25 cellular contexts compared by ENCODE assay signal in the genomic region with DNA sequence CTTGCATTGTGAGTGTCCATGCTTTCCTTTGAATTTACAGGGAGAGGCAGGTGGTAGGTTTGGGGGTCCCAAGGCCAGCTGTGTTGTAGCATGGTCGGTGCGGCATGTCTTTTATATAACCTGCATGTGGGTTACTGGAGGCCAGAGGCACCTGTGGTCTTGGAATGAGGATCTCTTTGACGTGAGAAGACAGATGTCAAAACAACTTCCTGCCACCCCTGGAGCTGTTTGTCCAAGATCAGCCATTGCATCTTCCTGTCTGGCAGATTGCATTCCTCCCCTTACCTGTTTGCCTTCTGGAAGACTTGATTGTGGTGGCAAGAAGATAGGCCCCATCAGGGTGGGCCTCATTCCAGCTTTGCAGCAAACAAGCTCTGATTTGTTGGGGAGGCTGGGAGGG.
DNase-seq lines count a peak whose midpoint lies in the region; ATAC-seq and TF ChIP-seq lines count a peak whose summit lies in the region.
"Had no signal": no experiment of that assay in that cellular context is flagged by ENCODE, and none has a peak within 500 bp of the region (broad histone marks: within the 10 kb centered on the region; RNA-seq: fewer than 3 reads in every experiment).

No MANE protein-coding gene starts in this region.

- H3F3A ChIP-seq in neural progenitor cell (ENCODE audit: low read depth), result peaks cover 4% of the 10 kb centered on the region

- no peak overlapping the region for H4K91ac ChIP-seq in H9 (ENCODE audit: insufficient read length, low read depth, low read length)

- WGBS in H9 (ENCODE audit: extremely low coverage, insufficient read length, low lambda C conversion rate), result no CpG with 5 or more reads among the region's 3 CpGs
- WGBS in gastroesophageal sphincter (ENCODE audit: low coverage in 1 of 2), 2 donors, result 94 to 100% methylated on average over 2 to 3 of the region's 3 CpGs

- no peak overlapping the region; the same call in 1 of the 2 replicates for H3K14ac ChIP-seq in H9 (ENCODE audit: insufficient read depth, low read length)

- H3K9ac ChIP-seq in neural progenitor cell, result no peak overlapping the region
- H3K9ac ChIP-seq in H9 (ENCODE audit: extremely low read depth, insufficient read length, low read length), result no peak overlapping the region
- H3K9ac ChIP-seq: GM23248 had no signal

- H3K4me2 ChIP-seq in neural progenitor cell (no peak overlapping the region), H9 (ENCODE audit: insufficient read depth, insufficient read length, low read length) (no peak overlapping the region)
- H3K4me2 ChIP-seq: PC-9 had no signal

- no peak overlapping the region for H2BK12ac ChIP-seq in H9 (ENCODE audit: insufficient read length, low read depth, low read length)

- no peaks in the 10 kb centered on the region for H3K9me3 ChIP-seq in CD8-positive, alpha-beta T cell (ENCODE audit: low read length)
- H3K9me3 ChIP-seq in KOPT-K1 (ENCODE audit: insufficient read depth, low read length, poor library complexity, severe bottlenecking), result no peaks in the 10 kb centered on the region
- H3K9me3 ChIP-seq in neural progenitor cell (ENCODE audit: low read depth), result no peaks in the 10 kb centered on the region
- no peaks in the 10 kb centered on the region for H3K9me3 ChIP-seq in H9 (ENCODE audit: control insufficient read depth, low read depth, low read length)
- H3K9me3 ChIP-seq in gastroesophageal sphincter, result no peaks in the 10 kb centered on the region
- no peaks in the 10 kb centered on the region for H3K9me3 ChIP-seq in Peyer's patch
- H3K9me3 ChIP-seq: HAP-1, MG63 had no signal

- no peak for TF ChIP-seq EP300 in gastroesophageal sphincter (IDR thresholded peaks at IDR 0.05)

- no peak overlapping the region for H3K23ac ChIP-seq in H9 (ENCODE audit: insufficient read length, low read depth, low read length)

- no peak overlapping the region for H3K27ac ChIP-seq in CD8-positive, alpha-beta T cell (ENCODE audit: low read depth, low read length)
- H3K27ac ChIP-seq in KOPT-K1 (ENCODE audit: low read depth, low read length, poor library complexity, severe bottlenecking) (peak overlapping the region; percentile 97), neural progenitor cell (no peak overlapping the region), H9 (ENCODE audit: insufficient read length, low read depth, low read length) (no peak overlapping the region), gastroesophageal sphincter (no peak overlapping the region), Peyer's patch (no peak overlapping the region)
- H3K27ac ChIP-seq: GM23248, PC-9 had no signal

- no peak overlapping the region for H3K18ac ChIP-seq in H9 (ENCODE audit: insufficient read length, low read depth, low read length)

- no peaks in the 10 kb centered on the region for H3K23me2 ChIP-seq in H9 (ENCODE audit: insufficient read length, low read depth, low read length, poor library complexity, severe bottlenecking)

- H2AFZ ChIP-seq in neural progenitor cell (replicated peaks) (no peak overlapping the region), H9 (ENCODE audit: low read length) (no peak overlapping the region)
- H2AFZ ChIP-seq: GM23248, PC-9 had no signal

- no peaks in the 10 kb centered on the region for H3K27me3 Mint-ChIP-seq in CD8-positive, alpha-beta T cell (ENCODE audit: low read depth)
- no peaks in the 10 kb centered on the region for H3K27me3 Mint-ChIP-seq in activated T-helper 17 cell treated with anti-CD3 and anti-CD28 coated beads, Interleukin-2, amount 50 U/mL, for 72 hours
- peaks cover 7% of the 10 kb centered on the region for H3K27me3 Mint-ChIP-seq in neural progenitor cell (ENCODE audit: insufficient read depth, low read depth)
- no peaks in the 10 kb centered on the region for H3K27me3 Mint-ChIP-seq in H9 (ENCODE audit: low read depth)
- H3K27me3 Mint-ChIP-seq: T-cell had no signal

- DNase-seq in CD8-positive, alpha-beta T cell, result no peak
- DNase-seq in neural progenitor cell (ENCODE audit: low spot score), result no peak
- DNase-seq in H9, result no peak
- no peak for DNase-seq in NCI-H1436 (lab: John Stamatoyannopoulos, UW)
- no peak for DNase-seq in Peyer's patch
- DNase-seq: DMS153; GM23248; HFFc6; IMR-90; Kasumi-1; MG63; NCI-H1105 treated with DMSO at 0.1 percent for 48 hours; NCI-H2029; NCI-H446; NCI-H524 treated with DMSO at 0.1 percent for 48 hours; NK-92 treated with Interleukin-12 subunit alpha and Interleukin-12 subunit beta, amount 100 ng/mL, for 24 hours; PC-9; RPMI8226; SHP77; T-cell had no signal

- no peak overlapping the region for H2BK15ac ChIP-seq in H9 (ENCODE audit: low read depth, low read length)

- H3K4me3 Mint-ChIP-seq in CD8-positive, alpha-beta T cell, result no peak overlapping the region
- H3K4me3 Mint-ChIP-seq in activated T-helper 17 cell treated with anti-CD3 and anti-CD28 coated beads, Interleukin-2, amount 50 U/mL, for 72 hours, result no peak overlapping the region
- H3K4me3 Mint-ChIP-seq in neural progenitor cell (no peak overlapping the region), H9 (no peak overlapping the region)
- H3K4me3 Mint-ChIP-seq: CD14-positive monocyte, HFFc6, T-cell had no signal

- H2BK120ac ChIP-seq in H9 (ENCODE audit: low read depth, low read length, poor library complexity, severe bottlenecking), result no peak overlapping the region

- H4K20me1 ChIP-seq in neural progenitor cell (ENCODE audit: low read depth), result peaks cover 66% of the 10 kb centered on the region
- no peaks in the 10 kb centered on the region for H4K20me1 ChIP-seq in H9 (ENCODE audit: control insufficient read depth, insufficient read depth, insufficient read length)

- TF ChIP-seq CTCF in CD8-positive, alpha-beta T cell (IDR thresholded peaks at IDR 0.05), result no peak
- no peak for TF ChIP-seq CTCF in neural progenitor cell (IDR thresholded peaks at IDR 0.05)
- no peak for TF ChIP-seq CTCF in H9 (conservative IDR thresholded peaks at IDR 0.05)
- TF ChIP-seq CTCF in gastroesophageal sphincter (IDR thresholded peaks at IDR 0.05), result no peak
- TF ChIP-seq CTCF in Peyer's patch (IDR thresholded peaks at IDR 0.05), result no peak

- no peak overlapping the region for H3K56ac ChIP-seq in H9 (ENCODE audit: insufficient read length, low read depth, low read length)

- H3T11ph ChIP-seq in H9 (ENCODE audit: low read length), result no peak overlapping the region

- no peak overlapping the region for H3K4me3 ChIP-seq in CD8-positive, alpha-beta T cell (ENCODE audit: low read depth, low read length)
- H3K4me3 ChIP-seq in neural progenitor cell, result no peak overlapping the region
- H3K4me3 ChIP-seq in gastroesophageal sphincter, result no peak overlapping the region
- no peak overlapping the region for H3K4me3 ChIP-seq in Peyer's patch
- H3K4me3 ChIP-seq: GM23248, HAP-1, MG63, PC-9 had no signal

- no peak overlapping the region for H4K8ac ChIP-seq in H9 (replicated peaks; ENCODE audit: insufficient read length, low read depth, low read length)

- no peak overlapping the region for H3K4ac ChIP-seq in H9 (ENCODE audit: low read depth, low read length)

- no peaks in the 10 kb centered on the region for H3K79me1 ChIP-seq in H9 (ENCODE audit: insufficient read depth, low read depth, low read length, poor library complexity, severe bottlenecking)

- no peak for ATAC-seq in CD8-positive, alpha-beta T cell
- ATAC-seq in activated T-helper 17 cell treated with anti-CD3 and anti-CD28 coated beads, Interleukin-2, amount 50 U/mL, for 72 hours (replicated peaks), result no peak
- no peak for ATAC-seq in gastroesophageal sphincter
- ATAC-seq: T-cell had no signal

- no peaks in the 10 kb centered on the region for H3K36me3 ChIP-seq in CD8-positive, alpha-beta T cell (ENCODE audit: insufficient read depth, low read length)
- H3K36me3 ChIP-seq in KOPT-K1 (ENCODE audit: insufficient read depth, low read length) (peaks cover 23% of the 10 kb centered on the region; the same call in 1 of the 2 replicates), neural progenitor cell (no peaks in the 10 kb centered on the region), gastroesophageal sphincter (no peaks in the 10 kb centered on the region), Peyer's patch (no peaks in the 10 kb centered on the region)
- H3K36me3 ChIP-seq: HAP-1, MG63 had no signal

- no peaks in the 10 kb centered on the region for H3K9me3 Mint-ChIP-seq in CD8-positive, alpha-beta T cell
- H3K9me3 Mint-ChIP-seq in activated T-helper 17 cell treated with anti-CD3 and anti-CD28 coated beads, Interleukin-2, amount 50 U/mL, for 72 hours, result no peaks in the 10 kb centered on the region
- H3K9me3 Mint-ChIP-seq in neural progenitor cell, result no peaks in the 10 kb centered on the region
- no peaks in the 10 kb centered on the region for H3K9me3 Mint-ChIP-seq in H9
- H3K9me3 Mint-ChIP-seq: HFFc6, T-cell had no signal

- H3K79me2 ChIP-seq in neural progenitor cell (ENCODE audit: low read depth) (peaks cover 100% of the 10 kb centered on the region), H9 (ENCODE audit: insufficient read depth, low read length) (no peaks in the 10 kb centered on the region)

- no peak overlapping the region for H2BK20ac ChIP-seq in H9 (ENCODE audit: low read depth, low read length, poor library complexity, severe bottlenecking)

- no peak overlapping the region for H2BK5ac ChIP-seq in H9 (ENCODE audit: insufficient read length, low read length)

- CTCF ChIA-PET in CD8-positive, alpha-beta T cell (lab: Charles Lee), result interaction anchor here (1.3 kb wide), 1 partner anchor 188 kb away, joined by 5 read pairs; no protein-coding TSS in a partner anchor

- no peaks in the 10 kb centered on the region for H3K27me3 ChIP-seq in CD8-positive, alpha-beta T cell (ENCODE audit: insufficient read depth, low read length)
- H3K27me3 ChIP-seq in neural progenitor cell (no peaks in the 10 kb centered on the region), H9 (ENCODE audit: insufficient read depth, low read length) (no peaks in the 10 kb centered on the region), gastroesophageal sphincter (no peaks in the 10 kb centered on the region), Peyer's patch (no peaks in the 10 kb centered on the region)
- H3K27me3 ChIP-seq: MG63 had no signal

- no peak overlapping the region for H4K5ac ChIP-seq in H9 (ENCODE audit: insufficient read length, low read depth, low read length)

- H3K4me1 Mint-ChIP-seq in CD8-positive, alpha-beta T cell (ENCODE audit: low read depth), result peaks cover 41% of the 10 kb centered on the region
- peaks cover 38% of the 10 kb centered on the region for H3K4me1 Mint-ChIP-seq in activated T-helper 17 cell treated with anti-CD3 and anti-CD28 coated beads, Interleukin-2, amount 50 U/mL, for 72 hours
- H3K4me1 Mint-ChIP-seq in neural progenitor cell (peaks cover 69% of the 10 kb centered on the region), H9 (peaks cover 35 to 37% of the 10 kb centered on the region in 2 experiments)

- POLR2A ChIA-PET in CD8-positive, alpha-beta T cell (lab: Charles Lee), result interaction anchor here (1.5 kb wide), 1 partner anchor 10 kb away, joined by 5 read pairs; no protein-coding TSS in a partner anchor

- H3K36me3 Mint-ChIP-seq in CD8-positive, alpha-beta T cell, result peaks cover 11% of the 10 kb centered on the region
- H3K36me3 Mint-ChIP-seq in activated T-helper 17 cell treated with anti-CD3 and anti-CD28 coated beads, Interleukin-2, amount 50 U/mL, for 72 hours (ENCODE audit: low read depth), result no peaks in the 10 kb centered on the region
- H3K36me3 Mint-ChIP-seq in neural progenitor cell, result peaks cover 31% of the 10 kb centered on the region
- H3K36me3 Mint-ChIP-seq in H9 (ENCODE audit: insufficient read depth in 1 of 3, low read depth in 3 of 3), result no peaks in the 10 kb centered on the region
- H3K36me3 Mint-ChIP-seq: CD14-positive monocyte had no signal

- no peak overlapping the region for H2AK5ac ChIP-seq in H9 (ENCODE audit: insufficient read length, low read length)

- TF ChIP-seq POLR2A in gastroesophageal sphincter (IDR thresholded peaks at IDR 0.05) (no peak), Peyer's patch (IDR thresholded peaks at IDR 0.05) (no peak)

- H3K27ac Mint-ChIP-seq in CD8-positive, alpha-beta T cell, result peak overlapping the region; percentile 23
- H3K27ac Mint-ChIP-seq in activated T-helper 17 cell treated with anti-CD3 and anti-CD28 coated beads, Interleukin-2, amount 50 U/mL, for 72 hours, result peak overlapping the region; percentile 56
- H3K27ac Mint-ChIP-seq in neural progenitor cell (peak overlapping the region; percentile 24), H9 (no peak overlapping the region; a peak in 1 of 7 replicates)
- H3K27ac Mint-ChIP-seq: CD14-positive monocyte, HFFc6, T-cell had no signal

- intact Hi-C loops in CD8-positive, alpha-beta T cell (cut with DNase I, micrococcal nuclease), result no loop called here

- H3K4me1 ChIP-seq in CD8-positive, alpha-beta T cell (ENCODE audit: insufficient read depth, low read length), result no peaks in the 10 kb centered on the region
- H3K4me1 ChIP-seq in neural progenitor cell (peaks cover 29% of the 10 kb centered on the region), H9 (ENCODE audit: insufficient read depth, low read length) (peaks cover 12% of the 10 kb centered on the region), gastroesophageal sphincter (peaks cover 0 to 1% (median 0%) of the 10 kb centered on the region in 3 donors), Peyer's patch (no peaks in the 10 kb centered on the region)

Comparison
In these comparisons a context has a peak if more than half of its experiments do, and no peak if none do; other contexts are left out.
1. H3K27ac Mint-ChIP-seq: peak in CD8-positive, alpha-beta T cell (single experiment), activated T-helper 17 cell treated with anti-CD3 and anti-CD28 coated beads, Interleukin-2, amount 50 U/mL, for 72 hours (single experiment) and neural progenitor cell (single experiment); none in H9 (0 of 3).